Comparison of ENCODE assay signal across 15 cellular contexts in genomic region chr2:63875143-63875542, GRCh38. TPM values are rescaled to one million over a fixed set of nuclear protein-coding genes. Genes with fewer than 3 reads are reported as not detected.
DNase-seq lines count a peak whose midpoint lies in the region; ATAC-seq and TF ChIP-seq lines count a peak whose summit lies in the region.
"Had no signal": no experiment of that assay in that cellular context is flagged by ENCODE, and none has a peak within 500 bp of the region (broad histone marks: within the 10 kb centered on the region; RNA-seq: fewer than 3 reads in every experiment).

No MANE protein-coding gene starts in this region.

- no peak overlapping the region for H2BK120ac ChIP-seq in IMR-90 (ENCODE audit: low read depth, low read length)

- no peak overlapping the region for H3K18ac ChIP-seq in IMR-90 (ENCODE audit: low read depth, low read length)

- H3K56ac ChIP-seq in IMR-90 (ENCODE audit: extremely low read depth, insufficient read depth, low read length), result no peak overlapping the region

- H2BK5ac ChIP-seq in IMR-90 (ENCODE audit: low read depth, low read length, poor library complexity, severe bottlenecking), result no peak overlapping the region

- H2BK20ac ChIP-seq in IMR-90 (ENCODE audit: low read depth, low read length), result no peak overlapping the region

- H3K79me1 ChIP-seq in IMR-90 (ENCODE audit: low read depth in 1 of 2, low read length in 2 of 2), result peaks cover 49 to 58% of the 10 kb centered on the region in 2 experiments

- no peak overlapping the region for H2BK15ac ChIP-seq in IMR-90 (ENCODE audit: low read depth, low read length)

- no peak overlapping the region for H3K4me3 Mint-ChIP-seq in naive thymus-derived CD4-positive, alpha-beta T cell
- H3K4me3 Mint-ChIP-seq: naive B cell had no signal

- no TSS peak for BruUV-seq in IMR-90 (replicated peaks; lab: Mats Ljungman, UMichigan)

- TF ChIP-seq EP300 in ovary (IDR thresholded peaks at IDR 0.05), result no peak

- no peak overlapping the region for H4K91ac ChIP-seq in IMR-90 (ENCODE audit: insufficient read depth, low read depth, low read length)

- no peaks in the 10 kb centered on the region for H3K27me3 Mint-ChIP-seq in naive thymus-derived CD4-positive, alpha-beta T cell
- H3K27me3 Mint-ChIP-seq: naive B cell had no signal

- no peak overlapping the region for H2AK5ac ChIP-seq in IMR-90 (ENCODE audit: low read depth, low read length)

- CTCF ChIA-PET in IMR-90 (lab: Yijun Ruan, JAX), result interaction anchor here (1.0 to 1.5 kb wide), 2 partner anchors 8 to 14 kb away, joined by 3 to 4 read pairs; no protein-coding TSS in a partner anchor
- CTCF ChIA-PET in naive thymus-derived CD4-positive, alpha-beta T cell (lab: Charles Lee), result interaction anchor here (2.2 kb wide), 1 partner anchor 13 kb away, joined by 5 read pairs; no protein-coding TSS in a partner anchor

- H2AK9ac ChIP-seq in IMR-90 (replicated peaks; ENCODE audit: low read depth, low read length, poor library complexity), result no peak overlapping the region

- peak overlapping the region in 5 of 9 donors; percentile 5 to 74 (median 26) for H3K27ac Mint-ChIP-seq in naive thymus-derived CD4-positive, alpha-beta T cell

- H4K8ac ChIP-seq in IMR-90 (ENCODE audit: low read depth in 2 of 2, low read length in 2 of 2), result no peak overlapping the region

- in situ Hi-C loops in IMR-90 (cut with MboI; ENCODE audit: low sequenced_read_pairs), result no loop called here

- H3K9me3 ChIP-seq in IMR-90 (ENCODE audit: control insufficient read depth, insufficient read depth, low read length), result no peaks in the 10 kb centered on the region
- H3K9me3 ChIP-seq in naive thymus-derived CD4-positive, alpha-beta T cell (ENCODE audit: control insufficient read depth in 2 of 3, low read length in 3 of 3), result no peaks in the 10 kb centered on the region
- H3K9me3 ChIP-seq in ovary, result no peaks in the 10 kb centered on the region

- TF ChIP-seq CTCF in AG09319 (IDR thresholded peaks at IDR 0.05; ENCODE audit: low read depth, low read length), result no peak
- TF ChIP-seq CTCF in IMR-90 (conservative IDR thresholded peaks at IDR 0.05; ENCODE audit: low read depth, low read length), result no peak
- no peak for TF ChIP-seq CTCF in ovary (IDR thresholded peaks at IDR 0.05)

- H3K36me3 ChIP-seq in IMR-90 (ENCODE audit: control insufficient read depth, insufficient read depth, low read length), result peaks cover 14% of the 10 kb centered on the region
- H3K36me3 ChIP-seq in naive thymus-derived CD4-positive, alpha-beta T cell (ENCODE audit: control insufficient read depth in 2 of 3, insufficient read depth in 3 of 3, low read length in 3 of 3), result peaks cover 0 to 14% (median 0%) of the 10 kb centered on the region in 3 experiments
- no peaks in the 10 kb centered on the region for H3K36me3 ChIP-seq in ovary

- no peak overlapping the region for H3K23ac ChIP-seq in IMR-90 (ENCODE audit: low read depth, low read length)

- no peak overlapping the region for H4K5ac ChIP-seq in IMR-90 (ENCODE audit: low read depth, low read length)

- H3K9me1 ChIP-seq in IMR-90 (ENCODE audit: insufficient read depth, low read length), result peaks cover 8% of the 10 kb centered on the region

- peaks cover 27 to 56% (median 41%) of the 10 kb centered on the region in 5 donors for H3K36me3 Mint-ChIP-seq in naive thymus-derived CD4-positive, alpha-beta T cell

- TF ChIP-seq RAD21 in IMR-90 (IDR thresholded peaks at IDR 0.05; ENCODE audit: low read length), result no peak

- peaks cover 17 to 70% (median 54%) of the 10 kb centered on the region in 7 donors for H3K4me1 Mint-ChIP-seq in naive thymus-derived CD4-positive, alpha-beta T cell

- TF ChIP-seq POLR2A in IMR-90 (IDR thresholded peaks at IDR 0.05; ENCODE audit: low read depth, low read length) (no peak), ovary (IDR thresholded peaks at IDR 0.05) (no peak)

- POLR2A ChIA-PET in IMR-90 (lab: Charles Lee; ENCODE audit: unreplicated experiment), result no interaction called here
- POLR2A ChIA-PET in naive thymus-derived CD4-positive, alpha-beta T cell (lab: Charles Lee), result no interaction called here

- no peak overlapping the region for H3K4me2 ChIP-seq in IMR-90 (ENCODE audit: low read depth, low read length)

- H3K9me3 Mint-ChIP-seq in naive thymus-derived CD4-positive, alpha-beta T cell, result peaks cover 0 to 5% (median 0%) of the 10 kb centered on the region in 11 donors

- H3K27ac ChIP-seq in IMR-90 (ENCODE audit: insufficient read depth, low read length) (no peak overlapping the region), ovary (no peak overlapping the region)
- H3K27ac ChIP-seq in naive thymus-derived CD4-positive, alpha-beta T cell (ENCODE audit: low read depth, low read length), result no peak overlapping the region

- H3K14ac ChIP-seq in IMR-90 (replicated peaks; ENCODE audit: low read depth, low read length), result no peak overlapping the region

- H4K20me1 ChIP-seq in IMR-90 (ENCODE audit: insufficient read depth, low read length), result peaks cover 3% of the 10 kb centered on the region; the same call in 1 of the 2 replicates

- DNase-seq in AG09319 (ENCODE audit: extremely low read depth, low read depth), result peak; percentile 71
- peak; percentile 13 for DNase-seq in IMR-90
- peak; percentile 20 for DNase-seq in dedifferentiated amniotic fluid mesenchymal stem cell (ENCODE audit: extremely low spot score)
- no peak for DNase-seq in naive thymus-derived CD4-positive, alpha-beta T cell
- no peak for DNase-seq in GM19240 (ENCODE audit: insufficient read length, low spot score)
- DNase-seq in ovary, result no peak
- no peak for DNase-seq in head of caudate nucleus
- DNase-seq: activated CD4-positive, CD25-positive, alpha-beta regulatory T cell; activated effector memory CD4-positive, alpha-beta T cell treated with anti-CD3 and anti-CD28 coated beads, Interleukin-2, amount 50 U/mL, for 16 hours; effector CD4-positive, alpha-beta T cell; Kasumi-1; naive B cell; stimulated activated CD4-positive, alpha-beta T cell treated with anti-CD3 and anti-CD28 coated beads, Interleukin-12 subunit alpha, Interleukin-12 subunit beta, amount 100 ng/mL, for 4 hours had no signal

- H3K27me3 ChIP-seq in IMR-90 (ENCODE audit: control insufficient read depth, insufficient read depth, low read length), result no peaks in the 10 kb centered on the region
- H3K27me3 ChIP-seq in naive thymus-derived CD4-positive, alpha-beta T cell (ENCODE audit: control insufficient read depth in 2 of 2, insufficient read depth in 2 of 2, low read length in 2 of 2), result no peaks in the 10 kb centered on the region
- H3K27me3 ChIP-seq in ovary, result no peaks in the 10 kb centered on the region

- dilution Hi-C loops in IMR-90 (cut with HindIII; ENCODE audit: low sequenced_read_pairs, unreplicated experiment), result no loop called here

- no peak overlapping the region for H2AFZ ChIP-seq in IMR-90 (replicated peaks; ENCODE audit: low read length, poor library complexity)

- H3K4me1 ChIP-seq in IMR-90 (ENCODE audit: control insufficient read depth, insufficient read depth, low read length), result peaks cover 5% of the 10 kb centered on the region
- H3K4me1 ChIP-seq in naive thymus-derived CD4-positive, alpha-beta T cell (ENCODE audit: control insufficient read depth in 2 of 2, insufficient read depth in 2 of 2, low read length in 2 of 2), result no peaks in the 10 kb centered on the region
- H3K4me1 ChIP-seq in ovary (ENCODE audit: insufficient read depth), result peaks cover 1% of the 10 kb centered on the region

- no peak overlapping the region for H3K9ac ChIP-seq in IMR-90 (ENCODE audit: low read depth, low read length)

- H3K4me3 ChIP-seq in IMR-90 (ENCODE audit: insufficient read depth, low read depth, low read length), result no peak overlapping the region
- H3K4me3 ChIP-seq in naive thymus-derived CD4-positive, alpha-beta T cell (ENCODE audit: low read length), result no peak overlapping the region
- no peak overlapping the region for H3K4me3 ChIP-seq in ovary

- ATAC-seq in IMR-90 (ENCODE audit: low read depth) (no peak; the same call in 1 of the 2 replicates), GM18511 (IDR thresholded peaks at IDR 0.05; ENCODE audit: unreplicated experiment) (no peak)
- ATAC-seq in naive thymus-derived CD4-positive, alpha-beta T cell, result no peak
- ATAC-seq: HCT116 had no signal

- WGBS in IMR-90 (ENCODE audit: extremely low coverage in 2 of 2, insufficient read length in 1 of 2), 2 experiments, result no CpG with 5 or more reads among the region's 1 CpG
- 64 to 81% (median 77%) methylated on average over 1 of the region's 1 CpG for WGBS in ovary, 3 donors

- intact Hi-C loops in IMR-90 (cut with micrococcal nuclease), result no loop called here
- intact Hi-C loops in naive thymus-derived CD4-positive, alpha-beta T cell (cut with micrococcal nuclease), result no loop called here
- intact Hi-C loops in ovary (cut with DNase I), result no loop called here
- intact Hi-C loops in head of caudate nucleus (cut with DNase I), result no loop called here

- no peak overlapping the region for H3K4ac ChIP-seq in IMR-90 (ENCODE audit: low read depth, low read length)

TF ChIP-seq in IMR-90, 13 proteins besides CTCF, POLR2A, EP300 and RAD21:
- no peak for TF ChIP-seq MAFK (IDR thresholded peaks at IDR 0.05; ENCODE audit: low read depth, low read length)
- no peak for TF ChIP-seq NFE2L2 (IDR thresholded peaks at IDR 0.05; ENCODE audit: low read depth, low read length)
- TF ChIP-seq FOS (IDR thresholded peaks at IDR 0.05; ENCODE audit: low read depth, low read length), result no peak
- TF ChIP-seq CEBPB (IDR thresholded peaks at IDR 0.05; ENCODE audit: low read depth, low read length), result no peak
- no peak for TF ChIP-seq BHLHE40 (IDR thresholded peaks at IDR 0.05; ENCODE audit: low read depth, low read length)
- no peak for TF ChIP-seq MAZ (IDR thresholded peaks at IDR 0.05; ENCODE audit: borderline replicate concordance, low read depth, low read length)
- no peak for TF ChIP-seq RCOR1 (IDR thresholded peaks at IDR 0.05; ENCODE audit: insufficient replicate concordance, low read length)

RNA-seq across cellular contexts. Expression of gene UGP2, which starts 33.4 kb away (rescaled TPM):
- total RNA-seq in IMR-90 (2012; rRNA removed) (58.8 and 101 TPM in 2 replicates), ovary (10 to 100 TPM; 74.0 to 100.0 (median 85.1) TPM)
- polyA plus RNA-seq in IMR-90 (2012; rRNA removed) (36.7 and 45.0 TPM in 2 replicates), ovary (100 to 1,000 TPM in 1 of 2 donors, 10 to 100 TPM in 1; 63.7 to 129 TPM)
- 5.2 and 7.8 TPM in 2 replicates for polyA plus RNA-seq in IMR-90 (2012; cell fraction: cytosol; rRNA removed)
- polyA plus RNA-seq in IMR-90 (2012; cell fraction: nucleus; rRNA removed; ENCODE audit: low replicate concordance), result 2.2 and 18.2 TPM in 2 replicates
- 100 to 1,000 TPM in 2 of 5 experiments, 10 to 100 TPM in 3; 69.5 to 134 (median 92.4) TPM for total RNA-seq in naive thymus-derived CD4-positive, alpha-beta T cell
- 100 to 1,000 TPM; 128 to 135 TPM for polyA plus RNA-seq in naive thymus-derived CD4-positive, alpha-beta T cell

Comparison
In these comparisons a context has a peak if more than half of its experiments do, and no peak if none do; other contexts are left out.
1. DNase-seq: peak in AG09319 (single experiment), IMR-90 (single experiment) and dedifferentiated amniotic fluid mesenchymal stem cell (single experiment); none in naive thymus-derived CD4-positive, alpha-beta T cell (0 of 9), GM19240 (single experiment), ovary (0 of 5) and head of caudate nucleus (0 of 42).